In genomic region chr10:68502846-68503245, GRCh38 we compare ENCODE assay signal across 22 cellular contexts.
"Had no signal": no experiment of that assay in that cellular context is flagged by ENCODE, and none has a peak within 500 bp of the region (broad histone marks: within the 10 kb centered on the region; RNA-seq: fewer than 3 reads in every experiment).

No MANE protein-coding gene starts in this region.

- H3K4me1 Mint-ChIP-seq: immature natural killer cell, mesothelial cell of epicardium, naive B cell had no signal

- H3K27me3 Mint-ChIP-seq: dendritic cell treated with granulocyte-macrophage colony-stimulating factor and Interleukin-4, amounts not matched to agents 40 ng/mL and 50 ng/mL, for 4 days; naive B cell had no signal

- H3K9me3 ChIP-seq: colonic mucosa, esophagus muscularis mucosa, gastroesophageal sphincter, heart left ventricle, left lung, lower lobe of right lung, mucosa of descending colon had no signal

- H3K9me3 Mint-ChIP-seq: dendritic cell treated with granulocyte-macrophage colony-stimulating factor and Interleukin-4, amounts not matched to agents 40 ng/mL and 50 ng/mL, for 4 days; immature natural killer cell; mesothelial cell of epicardium; naive B cell had no signal

- H3K4me1 ChIP-seq: colonic mucosa, esophagus muscularis mucosa, foreskin keratinocyte, gastroesophageal sphincter, heart left ventricle, left lung, lower lobe of right lung had no signal

- H3K4me3 Mint-ChIP-seq: dendritic cell treated with granulocyte-macrophage colony-stimulating factor and Interleukin-4, amounts not matched to agents 40 ng/mL and 50 ng/mL, for 4 days; immature natural killer cell; mesothelial cell of epicardium; naive B cell had no signal

- H3K4me2 ChIP-seq: hepatocyte had no signal

- ATAC-seq: foreskin keratinocyte, gastroesophageal sphincter, heart left ventricle, left cardiac atrium, left lung, left ventricle myocardium superior, lower lobe of right lung, mucosa of descending colon had no signal

- H3K79me2 ChIP-seq: hepatocyte had no signal

- H3K27me3 ChIP-seq: colonic mucosa, esophagus muscularis mucosa, foreskin keratinocyte, gastroesophageal sphincter, heart left ventricle, hepatocyte, left lung had no signal

- H2AFZ ChIP-seq: hepatocyte had no signal

- H3K36me3 ChIP-seq: colonic mucosa had no signal

- FAIRE-seq: endothelial cell of umbilical vein, frontal cortex, keratinocyte had no signal

- H3K4me3 ChIP-seq: colonic mucosa, esophagus muscularis mucosa, gastroesophageal sphincter, heart left ventricle, hepatocyte, left lung, lower lobe of right lung, mucosa of descending colon had no signal

- H3K27ac ChIP-seq: colonic mucosa, esophagus muscularis mucosa, foreskin keratinocyte, gastroesophageal sphincter, heart left ventricle, hepatocyte, left lung, lower lobe of right lung had no signal

- H3K27ac Mint-ChIP-seq: dendritic cell treated with granulocyte-macrophage colony-stimulating factor and Interleukin-4, amounts not matched to agents 40 ng/mL and 50 ng/mL, for 4 days; immature natural killer cell; mesothelial cell of epicardium had no signal

- DNase-seq: colonic mucosa; cortex of kidney; effector CD8-positive, alpha-beta T cell; foreskin keratinocyte; heart left ventricle; hypothalamus; immature natural killer cell; left cardiac atrium; left lung; left ventricle myocardium superior; lower lobe of right lung; mesenchymal stem cell; mucosa of descending colon; naive B cell had no signal
